ENCODE assay signal across 9 cellular contexts in the genomic region with DNA sequence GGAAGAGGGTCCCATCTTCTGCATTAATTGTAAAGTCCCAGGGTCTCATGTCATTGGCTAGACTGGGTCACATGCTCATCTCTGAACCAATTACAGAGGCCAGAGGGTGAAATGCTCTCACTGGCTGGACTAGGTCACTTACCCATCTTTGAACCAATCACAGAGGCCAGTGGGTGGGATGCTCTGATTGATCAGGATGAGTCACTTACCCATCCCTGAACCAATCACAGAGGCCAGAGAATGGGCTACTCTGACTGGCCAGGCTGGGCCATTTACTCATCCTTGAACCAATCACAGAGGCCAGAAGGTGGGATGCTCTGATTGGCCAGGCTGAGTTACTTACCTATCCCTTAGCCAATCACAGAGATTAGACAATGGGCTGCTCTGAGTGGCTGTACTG. TPM values are rescaled to one million over a fixed set of nuclear protein-coding genes. Genes with fewer than 3 reads are reported as not detected.
DNase-seq lines count a peak whose midpoint lies in the region; ATAC-seq and TF ChIP-seq lines count a peak whose summit lies in the region.
"Had no signal": no experiment of that assay in that cellular context is flagged by ENCODE, and none has a peak within 500 bp of the region (broad histone marks: within the 10 kb centered on the region; RNA-seq: fewer than 3 reads in every experiment).

No MANE protein-coding gene starts in this region.

- no peaks in the 10 kb centered on the region for H3K27me3 Mint-ChIP-seq in activated naive CD4-positive, alpha-beta T cell treated with anti-CD3 and anti-CD28 coated beads for 36 hours (ENCODE audit: low read depth)

- H3K4me3 Mint-ChIP-seq in activated naive CD4-positive, alpha-beta T cell treated with anti-CD3 and anti-CD28 coated beads for 36 hours, result no peak overlapping the region

- ATAC-seq in DND-41 (ENCODE audit: insufficient read depth, low read depth) (peak; percentile 35; the same call in 1 of the 3 replicates), GM19324 (IDR thresholded peaks at IDR 0.05; ENCODE audit: low FRiP score, unreplicated experiment) (no peak), GM19351 (IDR thresholded peaks at IDR 0.05; ENCODE audit: unreplicated experiment) (no peak)

- H3K9me3 ChIP-seq in DND-41 (ENCODE audit: insufficient read depth, low read length, severe bottlenecking), result peaks cover 7% of the 10 kb centered on the region

- H3K79me2 ChIP-seq in DND-41 (ENCODE audit: insufficient read depth, low read length), result no peaks in the 10 kb centered on the region

- H3K27ac Mint-ChIP-seq in activated naive CD4-positive, alpha-beta T cell treated with anti-CD3 and anti-CD28 coated beads for 36 hours, result no peak overlapping the region

- no peaks in the 10 kb centered on the region for H3K4me1 Mint-ChIP-seq in activated naive CD4-positive, alpha-beta T cell treated with anti-CD3 and anti-CD28 coated beads for 36 hours (ENCODE audit: low read depth)

- intact Hi-C loops in activated naive CD4-positive, alpha-beta T cell treated with anti-CD3 and anti-CD28 coated beads for 36 hours (cut with micrococcal nuclease), result no loop called here

- no peak for TF ChIP-seq CTCF in DND-41 (IDR thresholded peaks at IDR 0.05; ENCODE audit: borderline replicate concordance, extremely low read depth, low read length, poor library complexity, severe bottlenecking)

- H3K27me3 ChIP-seq in DND-41 (ENCODE audit: insufficient read depth, low read length, poor library complexity), result no peaks in the 10 kb centered on the region
- H3K27me3 ChIP-seq: upper lobe of left lung had no signal

- H3K27ac ChIP-seq in DND-41 (ENCODE audit: low read length), result no peak overlapping the region
- H3K27ac ChIP-seq: upper lobe of left lung had no signal

- H4K20me1 ChIP-seq in DND-41 (ENCODE audit: insufficient read depth, low read length), result no peaks in the 10 kb centered on the region

- no peaks in the 10 kb centered on the region for H3K36me3 ChIP-seq in DND-41 (ENCODE audit: insufficient read depth, low read length)
- H3K36me3 ChIP-seq: upper lobe of left lung had no signal

- H3K9me3 Mint-ChIP-seq in activated naive CD4-positive, alpha-beta T cell treated with anti-CD3 and anti-CD28 coated beads for 36 hours, result peaks cover 4% of the 10 kb centered on the region

- no peaks in the 10 kb centered on the region for H3K36me3 Mint-ChIP-seq in activated naive CD4-positive, alpha-beta T cell treated with anti-CD3 and anti-CD28 coated beads for 36 hours (ENCODE audit: low read depth)

- CTCF ChIA-PET in activated naive CD4-positive, alpha-beta T cell treated with anti-CD3 and anti-CD28 coated beads for 36 hours (lab: Charles Lee), result interaction anchor here (0.6 to 0.7 kb wide), 2 partner anchors 14 to 509 kb away, joined by 3 read pairs; no protein-coding TSS in a partner anchor

- H2AFZ ChIP-seq in DND-41 (ENCODE audit: low read depth, low read length), result no peak overlapping the region

- no peak overlapping the region for H3K9ac ChIP-seq in DND-41 (ENCODE audit: low read depth, low read length)

- H3K4me3 ChIP-seq in DND-41 (ENCODE audit: low read depth in 1 of 2, low read length in 2 of 2), result no peak overlapping the region
- H3K4me3 ChIP-seq: upper lobe of left lung had no signal

- no peak overlapping the region for H3K4me2 ChIP-seq in DND-41 (ENCODE audit: insufficient read depth, low read length)

- DNase-seq in DND-41 (peak; percentile 22), HuH-7.5 (ENCODE audit: low spot score) (peak; percentile 52), left kidney (ENCODE audit: low read depth, low spot score) (peak; percentile 34), NCI-H2107 treated with DMSO at 0.1 percent for 48 hours (lab: John Stamatoyannopoulos, UW; ENCODE audit: unreplicated experiment) (no peak), NOMO-1 treated with dmso at 0.1 percent for 144 hours (lab: John Stamatoyannopoulos, UW; ENCODE audit: unreplicated experiment) (no peak)
- peak; percentile 15 for DNase-seq in activated naive CD4-positive, alpha-beta T cell treated with anti-CD3 and anti-CD28 coated beads for 36 hours

- H3K4me1 ChIP-seq in DND-41 (ENCODE audit: insufficient read depth, low read length), result no peaks in the 10 kb centered on the region

RNA-seq across cellular contexts. Expression of gene MISP, which starts 5.3 kb away (rescaled TPM):
- total RNA-seq in activated naive CD4-positive, alpha-beta T cell treated with anti-CD3 and anti-CD28 coated beads for 36 hours, result not detected

RNA-seq across cellular contexts. Expression of gene PTBP1, which starts 41.0 kb away (rescaled TPM):
- 100 to 1,000 TPM; 510 to 532 TPM for total RNA-seq in activated naive CD4-positive, alpha-beta T cell treated with anti-CD3 and anti-CD28 coated beads for 36 hours

RNA-seq across cellular contexts. Expression of gene PALM, which starts 47.5 kb away (rescaled TPM):
- 1 to 10 TPM in 1 of 2 experiments, under 1 TPM in 1; 0.84 to 1.0 TPM for total RNA-seq in activated naive CD4-positive, alpha-beta T cell treated with anti-CD3 and anti-CD28 coated beads for 36 hours

Comparison
In these comparisons a context has a peak if more than half of its experiments do, and no peak if none do; other contexts are left out.
1. DNase-seq: peak in DND-41 (single experiment), HuH-7.5 (single experiment), activated naive CD4-positive, alpha-beta T cell treated with anti-CD3 and anti-CD28 coated beads for 36 hours (single experiment) and left kidney (single experiment); none in NCI-H2107 treated with DMSO at 0.1 percent for 48 hours (single experiment) and NOMO-1 treated with dmso at 0.1 percent for 144 hours (single experiment).